ENCODE assay signal across 21 cellular contexts in the genomic region with DNA sequence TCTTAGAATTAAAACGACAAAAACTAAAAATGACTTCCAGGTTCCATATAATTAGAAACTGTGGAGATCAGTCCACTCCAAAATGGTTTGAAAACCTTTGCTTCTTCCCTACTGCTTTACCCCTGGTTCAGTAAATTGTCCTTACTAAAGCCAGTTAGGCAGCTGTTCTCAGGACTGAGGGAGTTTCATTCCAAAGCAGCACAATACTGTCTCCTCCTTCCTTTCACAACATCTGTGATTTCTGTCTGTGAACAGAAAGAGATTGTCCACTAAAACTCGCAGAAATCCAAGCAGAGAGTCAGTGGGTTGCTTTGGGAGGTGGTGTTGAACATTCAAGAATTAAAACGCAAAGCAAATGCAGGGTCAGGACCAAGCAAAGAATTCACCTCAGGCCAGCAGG.
DNase-seq lines count a peak whose midpoint lies in the region; ATAC-seq and TF ChIP-seq lines count a peak whose summit lies in the region.
"Had no signal": no experiment of that assay in that cellular context is flagged by ENCODE, and none has a peak within 500 bp of the region (broad histone marks: within the 10 kb centered on the region; RNA-seq: fewer than 3 reads in every experiment).

No MANE protein-coding gene starts in this region.

- no peaks in the 10 kb centered on the region for H3K9me3 ChIP-seq in SJSA1 (replicated peaks)
- H3K9me3 ChIP-seq: HAP-1, MG63, spleen, vagina had no signal

- peak overlapping the region; percentile 99 for H3K27ac Mint-ChIP-seq in nephron progenitor cell
- H3K27ac Mint-ChIP-seq: activated CD8-positive, alpha-beta memory T cell treated with anti-CD3 and anti-CD28 coated beads, Interleukin-2, amount 10 ng/mL, durations not matched to agents 7 days and 5 days; stimulated activated memory B cell treated with anti-CD40 and anti-IgM and Interleukin-4, amounts not matched to agents 10 μg/mL and 1 μg/mL and 100 μg/mL, for 72 hours had no signal

- no peaks in the 10 kb centered on the region for H3K27me3 Mint-ChIP-seq in nephron progenitor cell (ENCODE audit: low read depth, poor library complexity)
- H3K27me3 Mint-ChIP-seq: activated CD8-positive, alpha-beta memory T cell treated with anti-CD3 and anti-CD28 coated beads, Interleukin-2, amount 10 ng/mL, durations not matched to agents 7 days and 5 days; stimulated activated memory B cell treated with anti-CD40 and anti-IgM and Interleukin-4, amounts not matched to agents 10 μg/mL and 1 μg/mL and 100 μg/mL, for 72 hours had no signal

- DNase-seq in Ammon's horn (ENCODE audit: low spot score) (peak; percentile 60), SJSA1 (ENCODE audit: low read depth in 1 of 2, low spot score in 2 of 2) (peak in 1 of 2 experiments; percentile 13), epithelial cell of prostate (ENCODE audit: low read depth, low spot score) (no peak), nephron progenitor cell (no peak), NCI-H2081 (lab: John Stamatoyannopoulos, UW) (no peak), DMS79 treated with DMSO at 0.1 percent for 48 hours (lab: John Stamatoyannopoulos, UW) (no peak)
- DNase-seq: activated CD8-positive, alpha-beta memory T cell treated with anti-CD3 and anti-CD28 coated beads, Interleukin-2, amount 10 ng/mL, durations not matched to agents 7 days and 5 days; activated effector memory CD4-positive, alpha-beta T cell treated with anti-CD3 and anti-CD28 coated beads, Interleukin-2, amount 50 U/mL, for 16 hours; aorta; MG63; NCI-H2029 treated with DMSO at 0.1 percent for 48 hours; NCI-H774; spleen had no signal

- H3K4me1 ChIP-seq in SJSA1 (replicated peaks): peaks cover 39% of the 10 kb centered on the region

- no peak for ATAC-seq in GM18868 (IDR thresholded peaks at IDR 0.05; ENCODE audit: unreplicated experiment)
- no peak for ATAC-seq in GM18505 (IDR thresholded peaks at IDR 0.05; ENCODE audit: unreplicated experiment)
- ATAC-seq: activated CD4-positive, CD25-positive, alpha-beta regulatory T cell treated with anti-CD3 and anti-CD28 coated beads, Interleukin-2, amount 50 U/mL, for 24 hours; activated CD8-positive, alpha-beta memory T cell treated with anti-CD3 and anti-CD28 coated beads, Interleukin-2, amount 10 ng/mL, durations not matched to agents 7 days and 5 days; foreskin keratinocyte; stimulated activated memory B cell treated with anti-CD40 and anti-IgM and Interleukin-4, amounts not matched to agents 10 μg/mL and 1 μg/mL and 100 μg/mL, for 72 hours had no signal

- no peaks in the 10 kb centered on the region for H3K36me3 Mint-ChIP-seq in nephron progenitor cell (ENCODE audit: low read depth)
- H3K36me3 Mint-ChIP-seq: activated CD8-positive, alpha-beta memory T cell treated with anti-CD3 and anti-CD28 coated beads, Interleukin-2, amount 10 ng/mL, durations not matched to agents 7 days and 5 days; stimulated activated memory B cell treated with anti-CD40 and anti-IgM and Interleukin-4, amounts not matched to agents 10 μg/mL and 1 μg/mL and 100 μg/mL, for 72 hours had no signal

- H3K4me1 Mint-ChIP-seq in nephron progenitor cell: peaks cover 85% of the 10 kb centered on the region
- H3K4me1 Mint-ChIP-seq: activated CD8-positive, alpha-beta memory T cell treated with anti-CD3 and anti-CD28 coated beads, Interleukin-2, amount 10 ng/mL, durations not matched to agents 7 days and 5 days; stimulated activated memory B cell treated with anti-CD40 and anti-IgM and Interleukin-4, amounts not matched to agents 10 μg/mL and 1 μg/mL and 100 μg/mL, for 72 hours had no signal

- TF ChIP-seq CTCF in nephron progenitor cell (IDR thresholded peaks at IDR 0.05): no peak

- H3K4me3 Mint-ChIP-seq in nephron progenitor cell: peak overlapping the region; percentile 50
- H3K4me3 Mint-ChIP-seq: activated CD8-positive, alpha-beta memory T cell treated with anti-CD3 and anti-CD28 coated beads, Interleukin-2, amount 10 ng/mL, durations not matched to agents 7 days and 5 days; stimulated activated memory B cell treated with anti-CD40 and anti-IgM and Interleukin-4, amounts not matched to agents 10 μg/mL and 1 μg/mL and 100 μg/mL, for 72 hours had no signal

- no peak overlapping the region for H3K4me3 ChIP-seq in SJSA1
- H3K4me3 ChIP-seq: HAP-1, lung, MG63, spleen, vagina had no signal

- no peak for TF ChIP-seq POLR2A in GM18505 (IDR thresholded peaks at IDR 0.05; ENCODE audit: borderline replicate concordance, extremely low read depth, insufficient read depth, insufficient read length)

- H3K36me3 ChIP-seq in SJSA1: no peaks in the 10 kb centered on the region
- H3K36me3 ChIP-seq: HAP-1, MG63, spleen, vagina had no signal

- peaks cover 9% of the 10 kb centered on the region for H3K9me3 Mint-ChIP-seq in nephron progenitor cell
- H3K9me3 Mint-ChIP-seq: stimulated activated memory B cell treated with anti-CD40 and anti-IgM and Interleukin-4, amounts not matched to agents 10 μg/mL and 1 μg/mL and 100 μg/mL, for 72 hours had no signal

- H3K27ac ChIP-seq in SJSA1: peak overlapping the region; percentile 78
- peak overlapping the region; percentile 91 for H3K27ac ChIP-seq in epithelial cell of prostate
- H3K27ac ChIP-seq: spleen, vagina had no signal

- no peaks in the 10 kb centered on the region for H3K27me3 ChIP-seq in SJSA1 (replicated peaks)
- H3K27me3 ChIP-seq: foreskin keratinocyte, MG63, spleen, vagina had no signal
